Comparison of ENCODE assay signal across 8 cellular contexts in genomic region chr17:68182016-68182315, GRCh38.
DNase-seq lines count a peak whose midpoint lies in the region; ATAC-seq and TF ChIP-seq lines count a peak whose summit lies in the region.

No MANE protein-coding gene starts in this region.

- no peak for DNase-seq in activated T-cell treated with anti-CD3 and anti-CD28 coated beads, Interleukin-2, amount 50 U/mL, for 72 hours
- DNase-seq in activated T-cell treated with anti-CD3 and anti-CD28 coated beads for 4 hours (no peak), NCI-H446 treated with DMSO at 0.1 percent for 48 hours (lab: John Stamatoyannopoulos, UW) (peak; percentile 40), NCI-H187 (lab: John Stamatoyannopoulos, UW) (no peak), PC-9 (no peak), NCI-H1417 (lab: John Stamatoyannopoulos, UW) (no peak)

- H3K36me3 Mint-ChIP-seq in activated T-cell treated with anti-CD3 and anti-CD28 coated beads, Interleukin-2, amount 50 U/mL, for 72 hours (ENCODE audit: insufficient read depth in 2 of 2), result no peaks in the 10 kb centered on the region
- no peaks in the 10 kb centered on the region for H3K36me3 Mint-ChIP-seq in stimulated activated memory B cell treated with anti-CD40 and anti-IgM and Interleukin-4, amounts not matched to agents 10 μg/mL and 1 μg/mL and 100 μg/mL, for 72 hours

- no peak overlapping the region for H3K4me2 ChIP-seq in PC-9

- BruUV-seq in PC-9 (replicated peaks; lab: Mats Ljungman, UMichigan), result no TSS peak

- no peaks in the 10 kb centered on the region for H3K9me2 ChIP-seq in PC-9 (ENCODE audit: insufficient read depth)

- H3K9me3 ChIP-seq in PC-9 (ENCODE audit: insufficient read depth, low read depth), result no peaks in the 10 kb centered on the region

- no peaks in the 10 kb centered on the region; the same call in 1 of the 2 replicates for H3F3A ChIP-seq in PC-9 (ENCODE audit: insufficient read depth, low read depth)

- H3K27ac Mint-ChIP-seq in activated T-cell treated with anti-CD3 and anti-CD28 coated beads, Interleukin-2, amount 50 U/mL, for 72 hours, result peak overlapping the region; percentile 63
- peak overlapping the region; percentile 69 for H3K27ac Mint-ChIP-seq in stimulated activated memory B cell treated with anti-CD40 and anti-IgM and Interleukin-4, amounts not matched to agents 10 μg/mL and 1 μg/mL and 100 μg/mL, for 72 hours

- H3K27ac ChIP-seq in PC-9, result no peak overlapping the region

- H3K4me3 Mint-ChIP-seq in activated T-cell treated with anti-CD3 and anti-CD28 coated beads, Interleukin-2, amount 50 U/mL, for 72 hours, result peak overlapping the region; percentile 72 to 86
- peak overlapping the region; percentile 80 for H3K4me3 Mint-ChIP-seq in stimulated activated memory B cell treated with anti-CD40 and anti-IgM and Interleukin-4, amounts not matched to agents 10 μg/mL and 1 μg/mL and 100 μg/mL, for 72 hours

- POLR2A ChIA-PET in PC-9 (lab: Charles Lee; ENCODE audit: unreplicated experiment), result no interaction called here

- no peaks in the 10 kb centered on the region for H3K27me3 Mint-ChIP-seq in activated T-cell treated with anti-CD3 and anti-CD28 coated beads, Interleukin-2, amount 50 U/mL, for 72 hours (ENCODE audit: low read depth)
- no peaks in the 10 kb centered on the region for H3K27me3 Mint-ChIP-seq in stimulated activated memory B cell treated with anti-CD40 and anti-IgM and Interleukin-4, amounts not matched to agents 10 μg/mL and 1 μg/mL and 100 μg/mL, for 72 hours

- no peak overlapping the region for H3K4me3 ChIP-seq in PC-9

- no peaks in the 10 kb centered on the region for H3K9me3 Mint-ChIP-seq in activated T-cell treated with anti-CD3 and anti-CD28 coated beads, Interleukin-2, amount 50 U/mL, for 72 hours
- peaks cover 3% of the 10 kb centered on the region for H3K9me3 Mint-ChIP-seq in stimulated activated memory B cell treated with anti-CD40 and anti-IgM and Interleukin-4, amounts not matched to agents 10 μg/mL and 1 μg/mL and 100 μg/mL, for 72 hours

- peak in 1 of 2 donors; percentile 10 for ATAC-seq in activated T-cell treated with anti-CD3 and anti-CD28 coated beads, Interleukin-2, amount 50 U/mL, for 72 hours (replicated peaks in 1 of 2)
- peak; percentile 45 for ATAC-seq in GM21723 (IDR thresholded peaks at IDR 0.05; ENCODE audit: unreplicated experiment)
- peak; percentile 78 for ATAC-seq in stimulated activated memory B cell treated with anti-CD40 and anti-IgM and Interleukin-4, amounts not matched to agents 10 μg/mL and 1 μg/mL and 100 μg/mL, for 72 hours

- no peaks in the 10 kb centered on the region for H3K79me2 ChIP-seq in PC-9 (ENCODE audit: low read depth)

- H3K27me3 ChIP-seq in PC-9 (ENCODE audit: insufficient read depth, low read depth), result no peaks in the 10 kb centered on the region

- no peaks in the 10 kb centered on the region for H4K20me1 ChIP-seq in PC-9 (ENCODE audit: insufficient read depth)

- H3K4me1 ChIP-seq in PC-9 (replicated peaks; ENCODE audit: insufficient read depth), result peaks cover 25% of the 10 kb centered on the region

- H3K4me1 Mint-ChIP-seq in activated T-cell treated with anti-CD3 and anti-CD28 coated beads, Interleukin-2, amount 50 U/mL, for 72 hours (ENCODE audit: low read depth), result peaks cover 58% of the 10 kb centered on the region
- H3K4me1 Mint-ChIP-seq in stimulated activated memory B cell treated with anti-CD40 and anti-IgM and Interleukin-4, amounts not matched to agents 10 μg/mL and 1 μg/mL and 100 μg/mL, for 72 hours, result peaks cover 47% of the 10 kb centered on the region

- H3K36me3 ChIP-seq in PC-9 (ENCODE audit: low read depth), result no peaks in the 10 kb centered on the region

- intact Hi-C loops in PC-9 (cut with micrococcal nuclease; ENCODE audit: unreplicated experiment), result no loop called here

- CTCF ChIA-PET in PC-9 (lab: Charles Lee), result no interaction called here

- no peak overlapping the region for H2AFZ ChIP-seq in PC-9

- TF ChIP-seq CTCF in PC-9 (conservative IDR thresholded peaks at IDR 0.05), result no peak
